ENCODE assay signal across 8 cellular contexts in the genomic region with DNA sequence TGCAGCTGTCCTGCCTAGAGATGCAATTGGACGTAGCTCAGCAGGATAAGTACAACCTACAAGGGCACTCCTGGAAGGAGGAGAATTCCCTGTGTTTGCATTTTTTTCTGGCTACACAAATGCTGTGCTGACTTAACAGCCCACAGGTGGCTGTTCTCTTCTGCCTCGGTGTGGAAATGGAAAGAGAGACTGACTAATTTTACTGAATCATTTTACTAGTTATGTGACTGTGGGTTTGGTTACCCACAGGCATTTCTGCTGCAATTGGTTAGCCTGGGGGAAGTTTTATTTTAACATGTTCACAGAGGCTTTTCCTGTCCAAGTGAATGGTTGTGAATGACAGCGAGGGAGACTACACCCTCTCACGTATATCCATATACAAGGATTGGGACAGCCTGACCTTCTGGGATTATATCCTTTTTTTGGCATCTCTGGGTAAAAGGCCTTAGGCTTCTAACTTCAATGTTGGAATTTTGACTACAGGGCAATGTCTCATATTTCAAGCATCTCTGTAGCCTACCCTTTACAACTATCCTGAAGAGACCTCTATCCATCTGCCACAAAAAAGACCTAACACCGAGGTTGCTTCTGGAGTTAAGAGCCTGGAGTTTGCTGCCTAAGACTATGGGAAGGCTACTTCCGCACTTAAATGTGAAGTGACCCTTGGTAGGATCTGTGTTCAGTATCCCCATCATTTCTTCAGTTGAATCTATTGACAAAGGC.
DNase-seq lines count a peak whose midpoint lies in the region; ATAC-seq and TF ChIP-seq lines count a peak whose summit lies in the region.

No MANE protein-coding gene starts in this region.

- no peak for TF ChIP-seq POLR2A in gastrocnemius medialis (IDR thresholded peaks at IDR 0.05)

- H3K4me3 ChIP-seq in GM12864 (ENCODE audit: low read depth, low read length) (no peak overlapping the region; the same call in 1 of the 2 replicates), gastrocnemius medialis (no peak overlapping the region)

- H3K4me1 Mint-ChIP-seq in activated T-cell treated with anti-CD3 and anti-CD28 coated beads, Interleukin-2, amount 50 U/mL, for 72 hours (ENCODE audit: low read depth): peaks cover 53% of the 10 kb centered on the region

- TF ChIP-seq CTCF in GM12864 (IDR thresholded peaks at IDR 0.05; ENCODE audit: low read depth, low read length, missing control alignments) (no peak), gastrocnemius medialis (IDR thresholded peaks at IDR 0.05 in 4 of 5, conservative IDR thresholded peaks at IDR 0.05 in 1 of 5) (no peak)

- H3K4me3 Mint-ChIP-seq in activated T-cell treated with anti-CD3 and anti-CD28 coated beads, Interleukin-2, amount 50 U/mL, for 72 hours: peak overlapping the region; percentile 0 to 23

- H3K9me3 Mint-ChIP-seq in activated T-cell treated with anti-CD3 and anti-CD28 coated beads, Interleukin-2, amount 50 U/mL, for 72 hours: peaks cover 2 to 3% of the 10 kb centered on the region in 2 donors

- no peaks in the 10 kb centered on the region for H3K27me3 ChIP-seq in gastrocnemius medialis

- peak overlapping the region in 2 of 4 donors; percentile 27 to 35 for H3K27ac ChIP-seq in gastrocnemius medialis

- ATAC-seq in GM21447 (IDR thresholded peaks at IDR 0.05; ENCODE audit: unreplicated experiment) (peak; percentile 72), HG03571 (IDR thresholded peaks at IDR 0.05; ENCODE audit: unreplicated experiment) (peak; percentile 66), gastrocnemius medialis (peak; percentile 78 to 80)
- ATAC-seq in activated T-cell treated with anti-CD3 and anti-CD28 coated beads, Interleukin-2, amount 50 U/mL, for 72 hours (replicated peaks in 1 of 2): peak; percentile 96 to 98

- no peaks in the 10 kb centered on the region for H3K4me1 ChIP-seq in gastrocnemius medialis

- in situ Hi-C loops in gastrocnemius medialis (cut with MboI; ENCODE audit: low sequenced_read_pairs in 4 of 4): no loop called here

- H3K36me3 Mint-ChIP-seq in activated T-cell treated with anti-CD3 and anti-CD28 coated beads, Interleukin-2, amount 50 U/mL, for 72 hours (ENCODE audit: insufficient read depth in 2 of 2): peaks cover 3 to 4% of the 10 kb centered on the region in 2 donors

- H3K27me3 Mint-ChIP-seq in activated T-cell treated with anti-CD3 and anti-CD28 coated beads, Interleukin-2, amount 50 U/mL, for 72 hours (ENCODE audit: low read depth): no peaks in the 10 kb centered on the region

- DNase-seq in GM12864 (ENCODE audit: low read depth) (peak; percentile 83), gastrocnemius medialis (peak in 1 of 2 donors; percentile 3), Ammon's horn (ENCODE audit: low spot score) (no peak), ecto neural progenitor cell (ENCODE audit: low spot score) (no peak), dermis blood vessel endothelial cell (no peak)
- DNase-seq in activated T-cell treated with anti-CD3 and anti-CD28 coated beads, Interleukin-2, amount 50 U/mL, for 72 hours: peak; percentile 59 to 63

- H3K36me3 ChIP-seq in gastrocnemius medialis: no peaks in the 10 kb centered on the region

- no peaks in the 10 kb centered on the region for H3K9me3 ChIP-seq in gastrocnemius medialis

- intact Hi-C loops in gastrocnemius medialis (cut with DNase I; ENCODE audit: low total_unique reads): no loop called here

- no peak overlapping the region for H3K27ac Mint-ChIP-seq in activated T-cell treated with anti-CD3 and anti-CD28 coated beads, Interleukin-2, amount 50 U/mL, for 72 hours

Comparison
In these comparisons a context has a peak if more than half of its experiments do, and no peak if none do; other contexts are left out.
1. DNase-seq: peak in GM12864 (single experiment) and activated T-cell treated with anti-CD3 and anti-CD28 coated beads, Interleukin-2, amount 50 U/mL, for 72 hours (2 of 2); none in Ammon's horn (single experiment), ecto neural progenitor cell (single experiment) and dermis blood vessel endothelial cell (single experiment).
2. Peak in every context shown above with its lines, with median percentiles within 50 percentile points of each other: ATAC-seq.